Comparison of ENCODE assay signal across 16 cellular contexts in genomic region chr9:133861103-133861502, GRCh38.
"Had no signal": no experiment of that assay in that cellular context is flagged by ENCODE, and none has a peak within 500 bp of the region (broad histone marks: within the 10 kb centered on the region; RNA-seq: fewer than 3 reads in every experiment).

No MANE protein-coding gene starts in this region.

- ATAC-seq: activated CD4-positive, CD25-positive, alpha-beta regulatory T cell treated with anti-CD3 and anti-CD28 coated beads, Interleukin-2, amount 50 U/mL, for 24 hours; activated CD8-positive, alpha-beta memory T cell treated with anti-CD3 and anti-CD28 coated beads, Interleukin-2, amount 10 ng/mL, durations not matched to agents 7 days and 5 days; body of pancreas; effector memory CD8-positive, alpha-beta T cell; left cardiac atrium; naive thymus-derived CD8-positive, alpha-beta T cell; right cardiac atrium; stimulated activated naive B cell treated with anti-CD40 and anti-IgM and Interleukin-4, amounts not matched to agents 10 μg/mL and 1 μg/mL and 100 μg/mL, for 72 hours had no signal

- H3K27me3 ChIP-seq: body of pancreas, tibial nerve had no signal

- H3K4me1 ChIP-seq: body of pancreas had no signal

- H3K4me3 ChIP-seq: body of pancreas, lung, tibial nerve had no signal

- H3K9me3 ChIP-seq: body of pancreas had no signal

- DNase-seq: activated CD4-positive, alpha-beta T cell treated with anti-CD3 and anti-CD28 coated beads, Interleukin-2, amount 50 U/mL, for 4 hours; activated CD8-positive, alpha-beta memory T cell treated with anti-CD3 and anti-CD28 coated beads, Interleukin-2, amount 10 ng/mL, durations not matched to agents 7 days and 5 days; activated effector memory CD4-positive, alpha-beta T cell treated with Interleukin-2 at 50 U/mL for 16 hours; activated T-cell treated with anti-CD3 and anti-CD28 coated beads, Interleukin-2, amount 50 U/mL, for 24 hours; body of pancreas; cerebellar nuclear complex; effector memory CD8-positive, alpha-beta T cell; immature natural killer cell; left cardiac atrium; naive thymus-derived CD8-positive, alpha-beta T cell; occipital lobe; right cardiac atrium; stimulated activated naive B cell treated with anti-CD40 and anti-IgM and Interleukin-4, amounts not matched to agents 10 μg/mL and 1 μg/mL and 100 μg/mL, for 72 hours had no signal
